In the genomic region with DNA sequence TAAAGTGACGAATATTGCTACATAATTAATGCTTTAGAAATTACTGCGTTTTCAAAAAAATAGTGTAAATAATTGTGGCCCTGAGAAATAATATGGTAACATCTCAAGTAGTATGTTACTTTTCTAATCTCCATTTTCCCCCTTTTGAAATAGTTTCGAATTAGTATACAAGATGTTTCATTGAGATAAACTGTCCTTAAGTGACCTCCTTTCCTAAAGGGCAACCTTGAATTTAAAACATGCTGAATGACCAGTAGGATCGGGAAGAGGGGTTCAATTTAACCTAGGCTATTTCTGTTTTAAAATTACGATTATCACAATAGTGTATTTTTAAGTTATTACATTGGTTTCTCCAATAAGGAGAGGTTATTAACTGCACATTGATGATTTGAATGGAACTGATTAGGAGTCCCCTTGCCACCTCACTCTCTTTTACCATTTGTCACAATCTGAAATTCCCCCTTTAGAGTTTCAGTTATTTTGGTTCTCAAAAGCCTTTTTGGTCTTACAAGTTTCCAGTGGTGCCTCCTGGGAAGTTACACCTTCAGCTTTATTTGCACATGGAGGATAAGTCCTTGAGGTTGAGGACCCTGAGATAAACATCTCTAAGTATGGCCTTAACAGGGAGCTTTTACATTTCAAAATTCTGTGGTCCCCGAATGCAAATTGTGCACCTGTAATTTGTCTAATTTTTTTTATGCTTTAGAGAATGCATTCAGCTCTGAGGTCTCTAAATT, we compare ENCODE assay signal across 8 cellular contexts. TPM values are rescaled to one million over a fixed set of nuclear protein-coding genes. Genes with fewer than 3 reads are reported as not detected.
A peak's percentile ranks its signal among the peaks of the same experiment; 100 is the strongest.
DNase-seq lines count a peak whose midpoint lies in the region; ATAC-seq and TF ChIP-seq lines count a peak whose summit lies in the region.

No MANE protein-coding gene starts in this region.

- CTCF ChIA-PET in RWPE1 (lab: Yijun Ruan, JAX): interaction anchor here (0.6 to 0.8 kb wide), 3 partner anchors 75 to 90 kb away, joined by 3 to 4 read pairs (median 3); no protein-coding TSS in a partner anchor

- no peaks in the 10 kb centered on the region for H3K9me3 Mint-ChIP-seq in activated naive CD8-positive, alpha-beta T cell treated with anti-CD3 and anti-CD28 coated beads for 36 hours
- H3K9me3 Mint-ChIP-seq in type B pancreatic cell: no peaks in the 10 kb centered on the region

- no peaks in the 10 kb centered on the region for H3K9me3 ChIP-seq in heart right ventricle
- no peaks in the 10 kb centered on the region for H3K9me3 ChIP-seq in left lung

- intact Hi-C loops in heart right ventricle (cut with DNase I) (loop anchor here in 4 of 10 donors (5.0 to 10.0 kb wide), 3 partner anchors 35 to 135 kb away; a partner anchor contains a TSS), Right ventricle myocardium inferior (cut with DNase I) (no loop called here), left lung (cut with DNase I) (no loop called here)

- ATAC-seq in heart right ventricle (no peak), Right ventricle myocardium inferior (no peak), left lung (no peak)

- POLR2A ChIA-PET in RWPE1 (lab: Yijun Ruan, JAX; ENCODE audit: low non-redundant PET): no interaction called here

- H3K27ac Mint-ChIP-seq in activated naive CD8-positive, alpha-beta T cell treated with anti-CD3 and anti-CD28 coated beads for 36 hours: peak overlapping the region; percentile 85
- peak overlapping the region; percentile 45 for H3K27ac Mint-ChIP-seq in type B pancreatic cell

- peaks cover 70% of the 10 kb centered on the region for H3K36me3 Mint-ChIP-seq in activated naive CD8-positive, alpha-beta T cell treated with anti-CD3 and anti-CD28 coated beads for 36 hours
- peaks cover 10% of the 10 kb centered on the region for H3K36me3 Mint-ChIP-seq in type B pancreatic cell

- H3K4me3 Mint-ChIP-seq in activated naive CD8-positive, alpha-beta T cell treated with anti-CD3 and anti-CD28 coated beads for 36 hours: peak overlapping the region; percentile 97
- peak overlapping the region; percentile 69 for H3K4me3 Mint-ChIP-seq in type B pancreatic cell

- H3K27me3 Mint-ChIP-seq in activated naive CD8-positive, alpha-beta T cell treated with anti-CD3 and anti-CD28 coated beads for 36 hours: no peaks in the 10 kb centered on the region
- H3K27me3 Mint-ChIP-seq in type B pancreatic cell: no peaks in the 10 kb centered on the region

- H3K27me3 ChIP-seq in heart right ventricle (no peaks in the 10 kb centered on the region), left lung (no peaks in the 10 kb centered on the region)

- H3K4me1 ChIP-seq in heart right ventricle: peaks cover 3 to 81% (median 74%) of the 10 kb centered on the region in 9 donors
- peaks cover 58 to 79% of the 10 kb centered on the region in 2 donors for H3K4me1 ChIP-seq in left lung

- no peak for TF ChIP-seq CTCF in heart right ventricle (IDR thresholded peaks at IDR 0.05)
- TF ChIP-seq CTCF in left lung (IDR thresholded peaks at IDR 0.05): no peak
- no peak for TF ChIP-seq CTCF in type B pancreatic cell (conservative IDR thresholded peaks at IDR 0.05)
- no peak for TF ChIP-seq CTCF in RWPE1 (conservative IDR thresholded peaks at IDR 0.05; ENCODE audit: low read depth)

- in situ Hi-C loops in G401 (cut with HindIII; ENCODE audit: low sequenced_read_pairs): no loop called here

- WGBS in heart right ventricle, 2 donors: 29 to 32% methylated on average over 6 of the region's 6 CpGs

- peaks cover 0 to 23% (median 0%) of the 10 kb centered on the region in 9 donors for H3K36me3 ChIP-seq in heart right ventricle
- H3K36me3 ChIP-seq in left lung: peaks cover 0 to 9% of the 10 kb centered on the region in 2 donors

- H3K4me3 ChIP-seq in heart right ventricle (peak overlapping the region in 8 of 10 donors; percentile 93 to 98 (median 97)), left lung (peak overlapping the region in 1 of 2 donors; percentile 99)

- peaks cover 68% of the 10 kb centered on the region for H3K4me1 Mint-ChIP-seq in activated naive CD8-positive, alpha-beta T cell treated with anti-CD3 and anti-CD28 coated beads for 36 hours
- H3K4me1 Mint-ChIP-seq in type B pancreatic cell (ENCODE audit: unreplicated experiment): peaks cover 70% of the 10 kb centered on the region

- no peak for DNase-seq in heart right ventricle
- DNase-seq in Right ventricle myocardium inferior (ENCODE audit: missing footprints): no peak
- DNase-seq in activated naive CD8-positive, alpha-beta T cell treated with anti-CD3 and anti-CD28 coated beads for 36 hours: no peak
- DNase-seq in left lung: no peak
- DNase-seq in type B pancreatic cell (ENCODE audit: extremely low spot score, unreplicated experiment): no peak
- DNase-seq in iPS-NIHi11 (ENCODE audit: low spot score): no peak
- DNase-seq in G401 (ENCODE audit: low spot score): no peak
- DNase-seq in RWPE1 (ENCODE audit: low spot score): no peak

- peak overlapping the region in 7 of 10 donors; percentile 98 to 100 (median 99) for H3K27ac ChIP-seq in heart right ventricle
- H3K27ac ChIP-seq in left lung: peak overlapping the region; percentile 9 to 100
- H3K27ac ChIP-seq in RWPE1: no peak overlapping the region

RNA-seq across cellular contexts. Expression of a gene that starts 2.3 kb away (rescaled TPM):
- total RNA-seq in heart right ventricle: 100 to 1,000 TPM in 9 of 10 donors, 10 to 100 TPM in 1; 97.0 to 167 (median 116) TPM
- polyA plus RNA-seq in heart right ventricle: 10 to 100 TPM; 12.7 to 68.8 TPM
- 115 TPM for total RNA-seq in Right ventricle myocardium inferior
- total RNA-seq in activated naive CD8-positive, alpha-beta T cell treated with anti-CD3 and anti-CD28 coated beads for 36 hours: 100 to 1,000 TPM; 480 to 482 TPM
- total RNA-seq in left lung: 100 to 1,000 TPM; 213 to 324 TPM
- 175 and 217 TPM in 2 replicates for total RNA-seq in type B pancreatic cell (ENCODE audit: low replicate concordance)
- 269 and 376 TPM in 2 replicates for total RNA-seq in G401 (2014; rRNA removed; shearing (Covaris generic))
